ENCODE assay signal across 10 cellular contexts in the genomic region with DNA sequence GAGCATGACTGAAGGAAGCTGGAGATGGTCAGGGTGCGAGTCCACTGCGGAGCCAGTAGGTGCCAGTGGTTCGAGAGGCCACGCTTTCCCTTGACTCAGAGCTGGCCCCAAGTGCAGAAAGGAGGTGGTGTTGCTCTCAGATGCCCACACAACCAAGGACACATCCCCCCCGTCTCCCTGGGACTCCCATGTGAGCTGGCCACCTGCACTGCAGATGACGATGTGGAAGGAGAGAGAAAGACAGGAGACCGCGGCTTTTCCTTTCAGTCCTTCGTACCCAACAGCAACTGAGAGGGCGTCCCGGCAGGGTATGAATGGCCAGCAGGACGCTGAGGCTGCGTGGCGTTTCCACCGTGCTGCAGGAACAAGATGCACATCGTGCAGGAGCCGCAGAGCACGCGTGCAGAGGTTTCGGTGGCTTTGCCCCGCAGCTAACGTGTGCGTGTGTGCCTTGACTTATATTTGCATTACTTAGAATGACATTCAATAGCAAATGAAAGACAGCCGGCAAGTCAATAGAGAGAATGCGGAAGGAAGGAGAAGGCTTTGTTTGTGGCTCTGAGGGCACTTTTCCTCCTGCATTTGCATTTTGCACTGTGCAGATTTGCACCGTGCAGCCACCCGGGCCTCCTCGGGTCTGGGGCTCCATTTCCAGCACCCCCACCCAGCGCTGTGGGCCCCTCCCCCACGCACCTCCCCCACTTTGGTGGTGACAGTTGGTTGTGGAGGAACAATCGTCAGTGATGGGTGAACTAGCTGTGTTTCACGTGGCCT. TPM values are rescaled to one million over a fixed set of nuclear protein-coding genes. Genes with fewer than 3 reads are reported as not detected.
DNase-seq lines count a peak whose midpoint lies in the region; ATAC-seq, FAIRE-seq and TF ChIP-seq lines count a peak whose summit lies in the region.
"Had no signal": no experiment of that assay in that cellular context is flagged by ENCODE, and none has a peak within 500 bp of the region (broad histone marks: within the 10 kb centered on the region; RNA-seq: fewer than 3 reads in every experiment).

No MANE protein-coding gene starts in this region.

- no TSS peak for BruUV-seq in mammary epithelial cell (replicated peaks; lab: Mats Ljungman, UMichigan)

- H3K36me3 ChIP-seq in keratinocyte (ENCODE audit: control insufficient read depth in 2 of 2, extremely low read depth in 1 of 2, insufficient read depth in 2 of 2, low read length in 2 of 2) (no peaks in the 10 kb centered on the region), mammary epithelial cell (ENCODE audit: insufficient read depth, low read length) (no peaks in the 10 kb centered on the region)

- in situ Hi-C loops in mammary epithelial cell (cut with MboI; ENCODE audit: low sequenced_read_pairs in 2 of 2): no loop called here

- intact Hi-C loops in mammary epithelial cell (cut with micrococcal nuclease): no loop called here

- WGBS in mammary epithelial cell (ENCODE audit: low coverage, missing lambda C conversion rate): 7% methylated on average over 26 of the region's 32 CpGs

- peak; percentile 54 for ATAC-seq in GM19324 (IDR thresholded peaks at IDR 0.05; ENCODE audit: low FRiP score, unreplicated experiment)
- ATAC-seq: left colon had no signal

- CTCF ChIA-PET in mammary epithelial cell (lab: Charles Lee; ENCODE audit: low non-redundant PET): no interaction called here

- H3K9me1 ChIP-seq in keratinocyte (ENCODE audit: control insufficient read depth, extremely low read depth, insufficient read depth, low read length): no peaks in the 10 kb centered on the region

- dilution Hi-C loops in keratinocyte (cut with MboI; ENCODE audit: extremely low pct_ligation_motif_present, low sequenced_read_pairs) (no loop called here), mammary epithelial cell (cut with HindIII; ENCODE audit: low sequenced_read_pairs) (no loop called here)

- H3K9me3 ChIP-seq in keratinocyte (ENCODE audit: control insufficient read depth, low read depth, low read length) (no peaks in the 10 kb centered on the region), mammary epithelial cell (replicated peaks; ENCODE audit: insufficient read depth, low read length) (no peaks in the 10 kb centered on the region)

- no peak for TF ChIP-seq CTCF in keratinocyte (optimal IDR thresholded peaks at IDR 0.05 in 1 of 3, IDR thresholded peaks at IDR 0.05 in 1 of 3, conservative IDR thresholded peaks at IDR 0.05 in 1 of 3; ENCODE audit: extremely low read depth in 1 of 3, insufficient read depth in 2 of 3, low read length in 3 of 3)
- no peak for TF ChIP-seq CTCF in mammary epithelial cell (conservative IDR thresholded peaks at IDR 0.05 in 1 of 2, IDR thresholded peaks at IDR 0.05 in 1 of 2; ENCODE audit: extremely low read depth in 1 of 2, insufficient read depth in 1 of 2, low read depth in 1 of 2, low read length in 2 of 2)

- peak overlapping the region; percentile 19 for H2AFZ ChIP-seq in keratinocyte (ENCODE audit: control insufficient read depth, low read length)
- no peak overlapping the region for H2AFZ ChIP-seq in mammary epithelial cell (ENCODE audit: low read depth, low read length)

- H3K27me3 ChIP-seq in keratinocyte (ENCODE audit: control insufficient read depth, extremely low read depth, insufficient read depth, low read length) (peaks cover 65% of the 10 kb centered on the region), mammary epithelial cell (ENCODE audit: insufficient read depth, low read length) (peaks cover 38% of the 10 kb centered on the region)

- H3K27ac ChIP-seq in keratinocyte (ENCODE audit: control insufficient read depth, insufficient read depth, low read length) (no peak overlapping the region), mammary epithelial cell (ENCODE audit: insufficient read depth, low read depth, low read length) (no peak overlapping the region)

- H3K4me1 ChIP-seq in keratinocyte (ENCODE audit: control insufficient read depth, extremely low read depth, insufficient read depth, low read length) (no peaks in the 10 kb centered on the region), mammary epithelial cell (ENCODE audit: insufficient read depth, low read length) (no peaks in the 10 kb centered on the region)

- DNase-seq in GDM1 (lab: John Stamatoyannopoulos, UW) (peak; percentile 22), NOMO-1 treated with dmso at 0.1 percent for 144 hours (lab: John Stamatoyannopoulos, UW; ENCODE audit: unreplicated experiment) (peak; percentile 17), keratinocyte (ENCODE audit: low read depth, low spot score) (no peak), KG1 (lab: John Stamatoyannopoulos, UW) (no peak), mesenteric fat pad (ENCODE audit: low spot score) (no peak), NCI-H2029 treated with DMSO at 0.1 percent for 48 hours (lab: John Stamatoyannopoulos, UW) (no peak), mammary epithelial cell (no peak)
- DNase-seq: left colon, OCI-M1 had no signal

- H3K9ac ChIP-seq in keratinocyte (ENCODE audit: control insufficient read depth, extremely low read depth, insufficient read depth, low read length): no peak overlapping the region
- H3K9ac ChIP-seq in mammary epithelial cell (ENCODE audit: insufficient read depth, low read length): no peak overlapping the region

- H3K79me2 ChIP-seq in keratinocyte (ENCODE audit: control insufficient read depth, insufficient read depth, low read length): no peaks in the 10 kb centered on the region
- H3K79me2 ChIP-seq in mammary epithelial cell (ENCODE audit: insufficient read depth, low read length): no peaks in the 10 kb centered on the region

- H4K20me1 ChIP-seq in keratinocyte (ENCODE audit: control insufficient read depth, extremely low read depth, insufficient read depth, low read length) (no peaks in the 10 kb centered on the region), mammary epithelial cell (ENCODE audit: insufficient read depth, low read length) (no peaks in the 10 kb centered on the region)

- H3K4me3 ChIP-seq in keratinocyte (ENCODE audit: control insufficient read depth in 2 of 3, extremely low read depth in 1 of 3, insufficient read depth in 2 of 3, low read depth in 1 of 3, low read length in 3 of 3) (no peak overlapping the region), mammary epithelial cell (replicated peaks in 1 of 3; ENCODE audit: insufficient read depth in 1 of 3, low read depth in 2 of 3, low read length in 3 of 3) (no peak overlapping the region)

- H3K4me2 ChIP-seq in keratinocyte (ENCODE audit: control insufficient read depth, extremely low read depth, insufficient read depth, low read depth, low read length) (peak overlapping the region; percentile 32), mammary epithelial cell (ENCODE audit: insufficient read depth, low read depth, low read length) (no peak overlapping the region)

- no peak for FAIRE-seq in keratinocyte (lab: Jason Lieb, UNC)

RNA-seq across cellular contexts. Expression of a gene that starts 26.3 kb away (rescaled TPM):
- polyA plus RNA-seq in keratinocyte (not detected in 3 replicates), mammary epithelial cell (not detected)
- polyA plus RNA-seq in keratinocyte (2011; ENCODE audit: low read depth): not detected
- polyA plus RNA-seq in keratinocyte (2011; cell fraction: cytosol; rRNA removed): not detected in 2 replicates
- not detected in 2 replicates for polyA plus RNA-seq in keratinocyte (2011; cell fraction: nucleus; rRNA removed)
- not detected in 2 replicates for polyA plus RNA-seq in keratinocyte (2012; ENCODE audit: low replicate concordance)
- polyA minus RNA-seq in keratinocyte (not detected in 3 replicates), mammary epithelial cell (not detected)
- polyA minus RNA-seq in keratinocyte (2011; cell fraction: cytosol; rRNA and poly(A)+ RNA removed): not detected
- not detected in 2 replicates for polyA minus RNA-seq in keratinocyte (2011; cell fraction: nucleus; rRNA and poly(A)+ RNA removed)
- total RNA-seq in mesenteric fat pad (not detected), mammary epithelial cell (not detected)
- total RNA-seq: left colon had no signal

Comparison
In these comparisons a context has a peak if more than half of its experiments do, and no peak if none do; other contexts are left out.
1. DNase-seq: peak in GDM1 (single experiment) and NOMO-1 treated with dmso at 0.1 percent for 144 hours (single experiment); none in keratinocyte (single experiment), KG1 (single experiment), mesenteric fat pad (single experiment), NCI-H2029 treated with DMSO at 0.1 percent for 48 hours (single experiment) and mammary epithelial cell (single experiment).